Comparison of ENCODE assay signal across 8 cellular contexts in genomic region chr19:45406165-45406956, GRCh38. TPM values are rescaled to one million over a fixed set of nuclear protein-coding genes. Genes with fewer than 3 reads are reported as not detected.
A peak's percentile ranks its signal among the peaks of the same experiment; 100 is the strongest.
DNase-seq lines count a peak whose midpoint lies in the region; ATAC-seq lines count a peak whose summit lies in the region.

TSS of gene POLR1G (plus strand) at chr19:45406644. CDS start at chr19:45406697, 53 bp downstream.

- H3K9me3 Mint-ChIP-seq in effector memory CD8-positive, alpha-beta T cell, result no peaks in the 10 kb centered on the region
- H3K9me3 Mint-ChIP-seq in memory B cell, result no peaks in the 10 kb centered on the region

- ATAC-seq in GM19467 (IDR thresholded peaks at IDR 0.05; ENCODE audit: unreplicated experiment), result peak; percentile 70
- ATAC-seq in effector memory CD8-positive, alpha-beta T cell (replicated peaks), result peak; percentile 72
- peak; percentile 76 for ATAC-seq in memory B cell (ENCODE audit: low read depth)

- H3K27me3 Mint-ChIP-seq in effector memory CD8-positive, alpha-beta T cell, result peaks cover 22 to 33% of the 10 kb centered on the region in 2 donors
- peaks cover 16% of the 10 kb centered on the region for H3K27me3 Mint-ChIP-seq in memory B cell

- H3K4me3 Mint-ChIP-seq in effector memory CD8-positive, alpha-beta T cell, result peak within 1 kb of the TSS; percentile 94 to 96
- H3K4me3 Mint-ChIP-seq in memory B cell, result peak within 1 kb of the TSS; percentile 96

- H3K27ac Mint-ChIP-seq in effector memory CD8-positive, alpha-beta T cell, result peak within 1 kb of the TSS; percentile 89 to 96
- H3K27ac Mint-ChIP-seq in memory B cell, result peak within 1 kb of the TSS; percentile 92

- peaks cover 30% of the 10 kb centered on the region in 2 donors for H3K4me1 Mint-ChIP-seq in effector memory CD8-positive, alpha-beta T cell (ENCODE audit: low read depth in 2 of 2)
- H3K4me1 Mint-ChIP-seq in memory B cell, result peaks cover 31% of the 10 kb centered on the region

- DNase-seq in COLO668 (lab: John Stamatoyannopoulos, UW; ENCODE audit: unreplicated experiment) (peak; percentile 81), HT1080 (ENCODE audit: low read depth) (peak; percentile 86), NOMO-1 treated with DMSO at 0.1 percent for 48 hours (lab: John Stamatoyannopoulos, UW; ENCODE audit: unreplicated experiment) (peak; percentile 88), memory B cell (ENCODE audit: low spot score in 2 of 2) (peak; percentile 72 to 81)
- DNase-seq in activated CD8-positive, alpha-beta memory T cell treated with anti-CD3 and anti-CD28 coated beads for 48 hours (ENCODE audit: low read depth in 2 of 3, low spot score in 2 of 3), result peak; percentile 60 to 79 (median 61)
- DNase-seq in effector memory CD8-positive, alpha-beta T cell, result peak; percentile 66 to 76 (median 68)
- peak; percentile 65 for DNase-seq in stimulated activated CD8-positive, alpha-beta memory T cell treated with anti-CD3 and anti-CD28 coated beads, Interleukin-12 subunit alpha, Interleukin-12 subunit beta, amount 100 ng/mL, for 1 hour (ENCODE audit: low read depth)

- H3K36me3 Mint-ChIP-seq in effector memory CD8-positive, alpha-beta T cell (ENCODE audit: insufficient read depth), result peaks cover 23% of the 10 kb centered on the region
- H3K36me3 Mint-ChIP-seq in memory B cell, result peaks cover 2% of the 10 kb centered on the region

RNA-seq across cellular contexts. Expression of gene POLR1G, which starts in this region (rescaled TPM):
- total RNA-seq in HT1080 (2014; rRNA removed; shearing (Covaris generic)), result 39.8 and 54.6 TPM in 2 replicates
- 15.5 and 15.7 TPM in 2 replicates for polyA plus RNA-seq in HT1080 (2015; cell fraction: cytosol; rRNA removed)
- polyA plus RNA-seq in HT1080 (2015; cell fraction: nucleus; rRNA removed), result 15.9 and 18.7 TPM in 2 replicates

Comparison
In these comparisons a context has a peak if more than half of its experiments do, and no peak if none do; other contexts are left out.
1. Peak in every context shown above with its lines: DNase-seq and ATAC-seq.